1 cellular context compared by ENCODE assay signal in genomic region chr3:111963424-111963823, GRCh38.
TF ChIP-seq lines count a peak whose summit lies in the region.

No MANE protein-coding gene starts in this region.

TF ChIP-seq in WTC11, 78 proteins besides CTCF, POLR2A, EP300 and RAD21:
- TF ChIP-seq, protein P1, sequence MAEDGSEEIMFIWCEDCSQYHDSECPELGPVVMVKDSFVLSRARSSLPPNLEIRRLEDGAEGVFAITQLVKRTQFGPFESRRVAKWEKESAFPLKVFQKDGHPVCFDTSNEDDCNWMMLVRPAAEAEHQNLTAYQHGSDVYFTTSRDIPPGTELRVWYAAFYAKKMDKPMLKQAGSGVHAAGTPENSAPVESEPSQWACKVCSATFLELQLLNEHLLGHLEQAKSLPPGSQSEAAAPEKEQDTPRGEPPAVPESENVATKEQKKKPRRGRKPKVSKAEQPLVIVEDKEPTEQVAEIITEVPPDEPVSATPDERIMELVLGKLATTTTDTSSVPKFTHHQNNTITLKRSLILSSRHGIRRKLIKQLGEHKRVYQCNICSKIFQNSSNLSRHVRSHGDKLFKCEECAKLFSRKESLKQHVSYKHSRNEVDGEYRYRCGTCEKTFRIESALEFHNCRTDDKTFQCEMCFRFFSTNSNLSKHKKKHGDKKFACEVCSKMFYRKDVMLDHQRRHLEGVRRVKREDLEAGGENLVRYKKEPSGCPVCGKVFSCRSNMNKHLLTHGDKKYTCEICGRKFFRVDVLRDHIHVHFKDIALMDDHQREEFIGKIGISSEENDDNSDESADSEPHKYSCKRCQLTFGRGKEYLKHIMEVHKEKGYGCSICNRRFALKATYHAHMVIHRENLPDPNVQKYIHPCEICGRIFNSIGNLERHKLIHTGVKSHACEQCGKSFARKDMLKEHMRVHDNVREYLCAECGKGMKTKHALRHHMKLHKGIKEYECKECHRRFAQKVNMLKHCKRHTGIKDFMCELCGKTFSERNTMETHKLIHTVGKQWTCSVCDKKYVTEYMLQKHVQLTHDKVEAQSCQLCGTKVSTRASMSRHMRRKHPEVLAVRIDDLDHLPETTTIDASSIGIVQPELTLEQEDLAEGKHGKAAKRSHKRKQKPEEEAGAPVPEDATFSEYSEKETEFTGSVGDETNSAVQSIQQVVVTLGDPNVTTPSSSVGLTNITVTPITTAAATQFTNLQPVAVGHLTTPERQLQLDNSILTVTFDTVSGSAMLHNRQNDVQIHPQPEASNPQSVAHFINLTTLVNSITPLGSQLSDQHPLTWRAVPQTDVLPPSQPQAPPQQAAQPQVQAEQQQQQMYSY (CRISPR knock-in tag; IDR thresholded peaks at IDR 0.05): no peak
- no peak for TF ChIP-seq TEAD1 (CRISPR knock-in tag; IDR thresholded peaks at IDR 0.05)
- TF ChIP-seq ZNF317 (CRISPR knock-in tag; IDR thresholded peaks at IDR 0.05; ENCODE audit: borderline replicate concordance, low read depth): no peak
- TF ChIP-seq SP1 (CRISPR knock-in tag; conservative IDR thresholded peaks at IDR 0.05): no peak
- TF ChIP-seq, protein P2, sequence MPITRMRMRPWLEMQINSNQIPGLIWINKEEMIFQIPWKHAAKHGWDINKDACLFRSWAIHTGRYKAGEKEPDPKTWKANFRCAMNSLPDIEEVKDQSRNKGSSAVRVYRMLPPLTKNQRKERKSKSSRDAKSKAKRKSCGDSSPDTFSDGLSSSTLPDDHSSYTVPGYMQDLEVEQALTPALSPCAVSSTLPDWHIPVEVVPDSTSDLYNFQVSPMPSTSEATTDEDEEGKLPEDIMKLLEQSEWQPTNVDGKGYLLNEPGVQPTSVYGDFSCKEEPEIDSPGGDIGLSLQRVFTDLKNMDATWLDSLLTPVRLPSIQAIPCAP (CRISPR knock-in tag; IDR thresholded peaks at IDR 0.05): no peak
- no peak for TF ChIP-seq CREM (CRISPR knock-in tag; IDR thresholded peaks at IDR 0.05)
- TF ChIP-seq ETV6 (CRISPR knock-in tag; IDR thresholded peaks at IDR 0.05): no peak
- no peak for TF ChIP-seq ZSCAN18 (CRISPR knock-in tag; IDR thresholded peaks at IDR 0.05)
- no peak for TF ChIP-seq MAX (CRISPR knock-in tag; IDR thresholded peaks at IDR 0.05)
- TF ChIP-seq, protein P3, sequence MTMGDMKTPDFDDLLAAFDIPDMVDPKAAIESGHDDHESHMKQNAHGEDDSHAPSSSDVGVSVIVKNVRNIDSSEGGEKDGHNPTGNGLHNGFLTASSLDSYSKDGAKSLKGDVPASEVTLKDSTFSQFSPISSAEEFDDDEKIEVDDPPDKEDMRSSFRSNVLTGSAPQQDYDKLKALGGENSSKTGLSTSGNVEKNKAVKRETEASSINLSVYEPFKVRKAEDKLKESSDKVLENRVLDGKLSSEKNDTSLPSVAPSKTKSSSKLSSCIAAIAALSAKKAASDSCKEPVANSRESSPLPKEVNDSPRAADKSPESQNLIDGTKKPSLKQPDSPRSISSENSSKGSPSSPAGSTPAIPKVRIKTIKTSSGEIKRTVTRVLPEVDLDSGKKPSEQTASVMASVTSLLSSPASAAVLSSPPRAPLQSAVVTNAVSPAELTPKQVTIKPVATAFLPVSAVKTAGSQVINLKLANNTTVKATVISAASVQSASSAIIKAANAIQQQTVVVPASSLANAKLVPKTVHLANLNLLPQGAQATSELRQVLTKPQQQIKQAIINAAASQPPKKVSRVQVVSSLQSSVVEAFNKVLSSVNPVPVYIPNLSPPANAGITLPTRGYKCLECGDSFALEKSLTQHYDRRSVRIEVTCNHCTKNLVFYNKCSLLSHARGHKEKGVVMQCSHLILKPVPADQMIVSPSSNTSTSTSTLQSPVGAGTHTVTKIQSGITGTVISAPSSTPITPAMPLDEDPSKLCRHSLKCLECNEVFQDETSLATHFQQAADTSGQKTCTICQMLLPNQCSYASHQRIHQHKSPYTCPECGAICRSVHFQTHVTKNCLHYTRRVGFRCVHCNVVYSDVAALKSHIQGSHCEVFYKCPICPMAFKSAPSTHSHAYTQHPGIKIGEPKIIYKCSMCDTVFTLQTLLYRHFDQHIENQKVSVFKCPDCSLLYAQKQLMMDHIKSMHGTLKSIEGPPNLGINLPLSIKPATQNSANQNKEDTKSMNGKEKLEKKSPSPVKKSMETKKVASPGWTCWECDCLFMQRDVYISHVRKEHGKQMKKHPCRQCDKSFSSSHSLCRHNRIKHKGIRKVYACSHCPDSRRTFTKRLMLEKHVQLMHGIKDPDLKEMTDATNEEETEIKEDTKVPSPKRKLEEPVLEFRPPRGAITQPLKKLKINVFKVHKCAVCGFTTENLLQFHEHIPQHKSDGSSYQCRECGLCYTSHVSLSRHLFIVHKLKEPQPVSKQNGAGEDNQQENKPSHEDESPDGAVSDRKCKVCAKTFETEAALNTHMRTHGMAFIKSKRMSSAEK (CRISPR knock-in tag; IDR thresholded peaks at IDR 0.05; ENCODE audit: borderline replicate concordance): no peak
